ENCODE assay signal across 8 cellular contexts in genomic region chr5:1644810-1645571, GRCh38.
DNase-seq lines count a peak whose midpoint lies in the region; ATAC-seq and TF ChIP-seq lines count a peak whose summit lies in the region.

No MANE protein-coding gene starts in this region.

- no peak overlapping the region for H3K27ac ChIP-seq in MM.1S (ENCODE audit: low read length)
- H3K27ac ChIP-seq in ovary = no peak overlapping the region
- no peak overlapping the region for H3K27ac ChIP-seq in thoracic aorta

- no peak overlapping the region for H3K9ac ChIP-seq in MM.1S (ENCODE audit: low read length)

- H3K9me3 ChIP-seq in MM.1S (replicated peaks; ENCODE audit: insufficient read depth, low read length) (no peaks in the 10 kb centered on the region), ovary (no peaks in the 10 kb centered on the region), thoracic aorta (no peaks in the 10 kb centered on the region)

- TF ChIP-seq CTCF in MM.1S (IDR thresholded peaks at IDR 0.05; ENCODE audit: low read length) (peak; percentile 68), glutamatergic neuron (IDR thresholded peaks at IDR 0.05; ENCODE audit: partially characterized antibody, unreplicated experiment) (peak; percentile 81), ovary (IDR thresholded peaks at IDR 0.05) (peak; percentile 75 to 83 (median 82)), thoracic aorta (IDR thresholded peaks at IDR 0.05) (peak; percentile 85)

- H2AFZ ChIP-seq in MM.1S (ENCODE audit: low read length) = peak overlapping the region; percentile 64

- no peak overlapping the region for H3K4me3 Mint-ChIP-seq in activated naive CD4-positive, alpha-beta T cell treated with anti-CD3 and anti-CD28 coated beads, Interleukin-2, amount 10 ng/mL, durations not matched to agents 7 days and 5 days
- peak overlapping the region; percentile 15 for H3K4me3 Mint-ChIP-seq in glutamatergic neuron (ENCODE audit: unreplicated experiment)

- peak; percentile 79 for DNase-seq in DMS114 treated with DMSO at 0.1 percent for 48 hours (lab: John Stamatoyannopoulos, UW; ENCODE audit: unreplicated experiment)
- DNase-seq in MM.1S = peak; percentile 87
- peak; percentile 72 for DNase-seq in SK-N-DZ (ENCODE audit: low spot score)
- peak; percentile 81 for DNase-seq in activated naive CD4-positive, alpha-beta T cell treated with anti-CD3 and anti-CD28 coated beads, Interleukin-2, amount 10 ng/mL, durations not matched to agents 7 days and 5 days
- DNase-seq in glutamatergic neuron = peak; percentile 89
- DNase-seq in ovary = peak; percentile 75 to 90 (median 86)
- DNase-seq in thoracic aorta (ENCODE audit: low spot score) = peak; percentile 15

- H3K36me3 Mint-ChIP-seq in activated naive CD4-positive, alpha-beta T cell treated with anti-CD3 and anti-CD28 coated beads, Interleukin-2, amount 10 ng/mL, durations not matched to agents 7 days and 5 days = no peaks in the 10 kb centered on the region
- no peaks in the 10 kb centered on the region for H3K36me3 Mint-ChIP-seq in glutamatergic neuron (ENCODE audit: unreplicated experiment)

- no peaks in the 10 kb centered on the region for H4K20me1 ChIP-seq in MM.1S (ENCODE audit: insufficient read depth, low read length)

- no peak for TF ChIP-seq EP300 in ovary (IDR thresholded peaks at IDR 0.05)

- peaks cover 83% of the 10 kb centered on the region for H3K27me3 Mint-ChIP-seq in activated naive CD4-positive, alpha-beta T cell treated with anti-CD3 and anti-CD28 coated beads, Interleukin-2, amount 10 ng/mL, durations not matched to agents 7 days and 5 days
- H3K27me3 Mint-ChIP-seq in glutamatergic neuron (ENCODE audit: unreplicated experiment) = peaks cover 9% of the 10 kb centered on the region

- no peaks in the 10 kb centered on the region for H3K9me2 ChIP-seq in MM.1S (replicated peaks; ENCODE audit: insufficient read depth, low read length)

- peak overlapping the region; percentile 68; the same call in 1 of the 2 replicates for H3K4me2 ChIP-seq in MM.1S (ENCODE audit: low read depth, low read length)

- no peaks in the 10 kb centered on the region for H3K79me2 ChIP-seq in MM.1S (ENCODE audit: low read length)

- peaks cover 6% of the 10 kb centered on the region; the same call in 1 of the 2 replicates for H3K4me1 ChIP-seq in MM.1S (ENCODE audit: low read length)
- H3K4me1 ChIP-seq in ovary (ENCODE audit: insufficient read depth) = peaks cover 2% of the 10 kb centered on the region
- H3K4me1 ChIP-seq in thoracic aorta (ENCODE audit: control insufficient read depth in 1 of 2, low read depth in 2 of 2) = peaks cover 3 to 4% of the 10 kb centered on the region in 2 donors

- H3K9me3 Mint-ChIP-seq in activated naive CD4-positive, alpha-beta T cell treated with anti-CD3 and anti-CD28 coated beads, Interleukin-2, amount 10 ng/mL, durations not matched to agents 7 days and 5 days = no peaks in the 10 kb centered on the region
- peaks cover 11% of the 10 kb centered on the region for H3K9me3 Mint-ChIP-seq in glutamatergic neuron (ENCODE audit: unreplicated experiment)

- peak; percentile 68 for ATAC-seq in GM21723 (IDR thresholded peaks at IDR 0.05; ENCODE audit: unreplicated experiment)
- peak; percentile 95 for ATAC-seq in thoracic aorta (ENCODE audit: insufficient number of reproducible peaks, low FRiP score, low read depth)

- H3K27ac Mint-ChIP-seq in activated naive CD4-positive, alpha-beta T cell treated with anti-CD3 and anti-CD28 coated beads, Interleukin-2, amount 10 ng/mL, durations not matched to agents 7 days and 5 days = no peak overlapping the region
- H3K27ac Mint-ChIP-seq in glutamatergic neuron (ENCODE audit: unreplicated experiment) = no peak overlapping the region

- peaks cover 5% of the 10 kb centered on the region for H3K27me3 ChIP-seq in MM.1S (replicated peaks; ENCODE audit: insufficient read depth, low read length)
- H3K27me3 ChIP-seq in ovary = no peaks in the 10 kb centered on the region
- no peaks in the 10 kb centered on the region for H3K27me3 ChIP-seq in thoracic aorta (replicated peaks; ENCODE audit: insufficient read depth)

- H3K4me3 ChIP-seq in MM.1S (ENCODE audit: low read length) (peak overlapping the region; percentile 36), ovary (no peak overlapping the region), thoracic aorta (peak overlapping the region; percentile 70)

- TF ChIP-seq POLR2A in ovary (IDR thresholded peaks at IDR 0.05) = no peak

- peaks cover 18% of the 10 kb centered on the region for H3K4me1 Mint-ChIP-seq in activated naive CD4-positive, alpha-beta T cell treated with anti-CD3 and anti-CD28 coated beads, Interleukin-2, amount 10 ng/mL, durations not matched to agents 7 days and 5 days
- H3K4me1 Mint-ChIP-seq in glutamatergic neuron (ENCODE audit: low read depth, unreplicated experiment) = peaks cover 16% of the 10 kb centered on the region

- no peaks in the 10 kb centered on the region for H3F3A ChIP-seq in MM.1S (ENCODE audit: insufficient read depth, low read length)

- WGBS in ovary, 3 donors = 2 to 3% (median 2%) methylated on average over 48 to 52 of the region's 52 CpGs

- CTCF ChIA-PET in activated naive CD4-positive, alpha-beta T cell treated with anti-CD3 and anti-CD28 coated beads, Interleukin-2, amount 10 ng/mL, durations not matched to agents 7 days and 5 days (lab: Charles Lee) = interaction anchor here (0.6 to 4.8 kb wide), 24 partner anchors 9 to 495 kb away, joined by 3 to 38 read pairs (median 4); no protein-coding TSS in a partner anchor

- intact Hi-C loops in ovary (cut with DNase I) = loop anchor here in 3 of 4 donors (1.0 to 10.0 kb wide), 6 partner anchors 160 to 723 kb away; no protein-coding TSS in a partner anchor

- H3K36me3 ChIP-seq in MM.1S (replicated peaks; ENCODE audit: insufficient read depth, low read length) (no peaks in the 10 kb centered on the region), ovary (no peaks in the 10 kb centered on the region), thoracic aorta (no peaks in the 10 kb centered on the region)

Comparison
In these comparisons a context has a peak if more than half of its experiments do, and no peak if none do; other contexts are left out.
1. DNase-seq: peak in every context shown above with its lines; median percentile 89 in glutamatergic neuron; 87 in MM.1S; 86 in ovary; 81 in activated naive CD4-positive, alpha-beta T cell treated with anti-CD3 and anti-CD28 coated beads, Interleukin-2, amount 10 ng/mL, durations not matched to agents 7 days and 5 days; 79 in DMS114 treated with DMSO at 0.1 percent for 48 hours; 72 in SK-N-DZ; 15 in thoracic aorta.